Comparison of ENCODE assay signal across 1 cellular context in genomic region chr1:40978886-40979240, GRCh38.
TF ChIP-seq lines count a peak whose summit lies in the region.

No MANE protein-coding gene starts in this region.

TF ChIP-seq in HepG2, 621 proteins besides CTCF, POLR2A, EP300 and RAD21:
- TF ChIP-seq RARA (CRISPR knock-in tag; IDR thresholded peaks at IDR 0.05) = no peak
- 0 out of 2 replicates have a peak, but pooled peaks have one; percentile 33 for TF ChIP-seq ZNF782 (CRISPR knock-in tag; IDR thresholded peaks at IDR 0.05; ENCODE audit: borderline replicate concordance)
- TF ChIP-seq PBX2 (CRISPR knock-in tag; IDR thresholded peaks at IDR 0.05) = no peak
- 0 out of 2 replicates have a peak, but pooled peaks have one; percentile 2 for TF ChIP-seq ZNF263 (CRISPR knock-in tag; IDR thresholded peaks at IDR 0.05)
- TF ChIP-seq MTF2 (CRISPR knock-in tag; IDR thresholded peaks at IDR 0.05; ENCODE audit: borderline replicate concordance) = 0 out of 2 replicates have a peak, but pooled peaks have one; percentile 42
- TF ChIP-seq HIVEP1 (CRISPR knock-in tag; IDR thresholded peaks at IDR 0.05) = 0 out of 2 replicates have a peak, but pooled peaks have one; percentile 2
